ENCODE assay signal across 1 cellular context in genomic region chr5:134226441-134227192, GRCh38.
A peak's percentile ranks its signal among the peaks of the same experiment; 100 is the strongest.
TF ChIP-seq lines count a peak whose summit lies in the region.

No MANE protein-coding gene starts in this region.

TF ChIP-seq in K562, 482 proteins besides CTCF, POLR2A, EP300 and RAD21 (continued from another document):
- TF ChIP-seq ZBTB40 (IDR thresholded peaks at IDR 0.05) (peak; percentile 51; the same call in 1 of the 2 replicates), ZBTB40 (CRISPR knock-in tag; IDR thresholded peaks at IDR 0.05) (no peak), PHF21A (IDR thresholded peaks at IDR 0.05; ENCODE audit: borderline replicate concordance, low read depth) (no peak), ZFX (CRISPR knock-in tag; IDR thresholded peaks at IDR 0.05) (peak; percentile 88), L3MBTL2 (IDR thresholded peaks at IDR 0.05) (peak; percentile 69), E2F6 (IDR thresholded peaks at IDR 0.05; ENCODE audit: borderline replicate concordance in 1 of 2, extremely low read depth in 1 of 2, insufficient read depth in 1 of 2, insufficient read length in 1 of 2, low read depth in 1 of 2, low read length in 1 of 2, poor library complexity in 1 of 2, severe bottlenecking in 1 of 2) (peak; percentile 42 to 51), EGR1 (conservative IDR thresholded peaks at IDR 0.05) (peak; percentile 64), POLR2H (tag; IDR thresholded peaks at IDR 0.05; ENCODE audit: low read depth) (0 out of 2 replicates have a peak, but pooled peaks have one; percentile 14), MCM5 (IDR thresholded peaks at IDR 0.05; ENCODE audit: low read depth) (no peak), HMGXB4 (CRISPR knock-in tag; IDR thresholded peaks at IDR 0.05) (0 out of 2 replicates have a peak, but pooled peaks have one; percentile 46), ATF6 (CRISPR knock-in tag; IDR thresholded peaks at IDR 0.05) (0 out of 2 replicates have a peak, but pooled peaks have one; percentile 59), TEAD1 (CRISPR knock-in tag; IDR thresholded peaks at IDR 0.05) (peak in 1 of 2 experiments; percentile 74; a peak in 1 of 4 replicates), SREBF2 (CRISPR knock-in tag; IDR thresholded peaks at IDR 0.05) (0 out of 2 replicates have a peak, but pooled peaks have one; percentile 17), TOE1 (IDR thresholded peaks at IDR 0.05; ENCODE audit: borderline replicate concordance) (no peak), TOE1 (CRISPR knock-in tag; IDR thresholded peaks at IDR 0.05; ENCODE audit: borderline replicate concordance, low read depth) (0 out of 2 replicates have a peak, but pooled peaks have one; percentile 13), ZBTB9 (CRISPR knock-in tag; IDR thresholded peaks at IDR 0.05) (peak; percentile 56; the same call in 1 of the 2 replicates), ID3 (CRISPR knock-in tag; IDR thresholded peaks at IDR 0.05) (no peak), ID3 (tag; IDR thresholded peaks at IDR 0.05) (0 out of 2 replicates have a peak, but pooled peaks have one; percentile 16), PHF20 (IDR thresholded peaks at IDR 0.05; ENCODE audit: partially characterized antibody) (peak; percentile 64), AFF4 (CRISPR knock-in tag; IDR thresholded peaks at IDR 0.05) (peak; percentile 78; the same call in 1 of the 2 replicates), MLLT1 (IDR thresholded peaks at IDR 0.05) (no peak), CEBPG (CRISPR knock-in tag; IDR thresholded peaks at IDR 0.05) (0 out of 2 replicates have a peak, but pooled peaks have one; percentile 11), CEBPG (tag; conservative IDR thresholded peaks at IDR 0.05 in 1 of 2, IDR thresholded peaks at IDR 0.05 in 1 of 2) (no peak), NFRKB (IDR thresholded peaks at IDR 0.05; ENCODE audit: low read depth) (peak; percentile 18; the same call in 1 of the 2 replicates), RBM14 (IDR thresholded peaks at IDR 0.05; ENCODE audit: borderline replicate concordance, insufficient read depth, low read depth, low read length) (no peak), SMARCE1 (IDR thresholded peaks at IDR 0.05) (peak; percentile 54; the same call in 1 of the 2 replicates)
